Comparison of ENCODE assay signal across 17 cellular contexts in genomic region chr1:211236633-211237321, GRCh38. TPM values are rescaled to one million over a fixed set of nuclear protein-coding genes. Genes with fewer than 3 reads are reported as not detected.
DNase-seq lines count a peak whose midpoint lies in the region; ATAC-seq, FAIRE-seq and TF ChIP-seq lines count a peak whose summit lies in the region.
"Had no signal": no experiment of that assay in that cellular context is flagged by ENCODE, and none has a peak within 500 bp of the region (broad histone marks: within the 10 kb centered on the region; RNA-seq: fewer than 3 reads in every experiment).

No MANE protein-coding gene starts in this region.

- TF ChIP-seq CTCF in astrocyte of the cerebellum (IDR thresholded peaks at IDR 0.05; ENCODE audit: low read depth, low read length, missing control alignments) (no peak), left lung (IDR thresholded peaks at IDR 0.05) (no peak), pancreas (IDR thresholded peaks at IDR 0.05) (no peak), natural killer cell (IDR thresholded peaks at IDR 0.05) (no peak)

- WGBS in pancreas, 2 donors, result 93 to 94% methylated on average over 6 of the region's 6 CpGs

- FAIRE-seq in HTR-8/SVneo (lab: Jason Lieb, UNC), result peak; percentile 44
- FAIRE-seq in pancreas (lab: Jason Lieb, UNC), result no peak

- H3K4me3 Mint-ChIP-seq in natural killer cell, result no peak overlapping the region
- H3K4me3 Mint-ChIP-seq: activated CD4-positive, alpha-beta T cell treated with anti-CD3 and anti-CD28 coated beads, Interleukin-2, amount 10 ng/mL, durations not matched to agents 24 days and 14 days had no signal

- intact Hi-C loops in left lung (cut with DNase I) (no loop called here), pancreas (cut with DNase I) (no loop called here), natural killer cell (cut with micrococcal nuclease) (no loop called here)

- in situ Hi-C loops in astrocyte of the cerebellum (cut with HindIII; ENCODE audit: low sequenced_read_pairs), result no loop called here

- no peaks in the 10 kb centered on the region for H3K4me1 Mint-ChIP-seq in natural killer cell
- H3K4me1 Mint-ChIP-seq: activated CD4-positive, alpha-beta T cell treated with anti-CD3 and anti-CD28 coated beads, Interleukin-2, amount 10 ng/mL, durations not matched to agents 24 days and 14 days had no signal

- no peaks in the 10 kb centered on the region for H3K9me3 ChIP-seq in left lung
- no peaks in the 10 kb centered on the region for H3K9me3 ChIP-seq in pancreas

- peak; percentile 56 for ATAC-seq in left lung
- ATAC-seq in pancreas, result no peak
- no peak for ATAC-seq in natural killer cell
- ATAC-seq: left ventricle myocardium superior, right cardiac atrium, Right ventricle myocardium inferior had no signal

- no peaks in the 10 kb centered on the region for H3K36me3 Mint-ChIP-seq in natural killer cell

- H3K27ac ChIP-seq in left lung, result no peak overlapping the region
- H3K27ac ChIP-seq in pancreas, result no peak overlapping the region

- no peaks in the 10 kb centered on the region for H3K27me3 ChIP-seq in left lung
- no peaks in the 10 kb centered on the region for H3K27me3 ChIP-seq in pancreas

- H3K36me3 ChIP-seq in left lung (no peaks in the 10 kb centered on the region), pancreas (no peaks in the 10 kb centered on the region)

- H3K27me3 Mint-ChIP-seq in natural killer cell (ENCODE audit: low read depth in 2 of 2), result peaks cover 0 to 4% of the 10 kb centered on the region in 2 donors

- H3K4me3 ChIP-seq in astrocyte of the cerebellum (ENCODE audit: low read depth, low read length) (no peak overlapping the region), left lung (no peak overlapping the region), pancreas (no peak overlapping the region)

- H3K4me1 ChIP-seq in left lung (no peaks in the 10 kb centered on the region), pancreas (no peaks in the 10 kb centered on the region)

- no peaks in the 10 kb centered on the region for H3K9me3 Mint-ChIP-seq in natural killer cell
- H3K9me3 Mint-ChIP-seq: activated CD4-positive, alpha-beta T cell treated with anti-CD3 and anti-CD28 coated beads, Interleukin-2, amount 10 ng/mL, durations not matched to agents 24 days and 14 days had no signal

- no peak overlapping the region for H3K27ac Mint-ChIP-seq in natural killer cell
- H3K27ac Mint-ChIP-seq: activated CD4-positive, alpha-beta T cell treated with anti-CD3 and anti-CD28 coated beads, Interleukin-2, amount 10 ng/mL, durations not matched to agents 24 days and 14 days had no signal

- DNase-seq in DMS53 treated with DMSO at 0.1 percent for 48 hours (lab: John Stamatoyannopoulos, UW; ENCODE audit: unreplicated experiment) (peak; percentile 53), HTR-8/SVneo (ENCODE audit: insufficient read length, low spot score) (peak; percentile 41), astrocyte of the cerebellum (ENCODE audit: low read depth) (peak; percentile 22), left lung (no peak), T1000 (lab: John Stamatoyannopoulos, UW) (no peak), pancreas (no peak), NCI-H446 (lab: John Stamatoyannopoulos, UW) (no peak), natural killer cell (no peak)
- DNase-seq: activated CD4-positive, alpha-beta T cell treated with anti-CD3 and anti-CD28 coated beads, Interleukin-2, amount 10 ng/mL, durations not matched to agents 24 days and 14 days; central memory CD4-positive, alpha-beta T cell; COR-L47; left ventricle myocardium superior; NCI-H1436 treated with DMSO at 0.1 percent for 48 hours; NCI-H524 treated with DMSO at 0.1 percent for 48 hours; right cardiac atrium; SW 1271 had no signal

RNA-seq across cellular contexts. Expression of gene RCOR3, which starts 22.4 kb away (rescaled TPM):
- total RNA-seq in left lung (10 to 100 TPM; 44.5 to 46.6 TPM), pancreas (10 to 100 TPM; 19.0 to 34.6 (median 25.5) TPM), natural killer cell (10 to 100 TPM; 70.9 to 99.2 (median 78.6) TPM)
- 10 to 100 TPM; 23.1 to 28.8 TPM for polyA plus RNA-seq in pancreas

Comparison
In these comparisons a context has a peak if more than half of its experiments do, and no peak if none do; other contexts are left out.
1. DNase-seq: peak in DMS53 treated with DMSO at 0.1 percent for 48 hours (single experiment), HTR-8/SVneo (single experiment) and astrocyte of the cerebellum (single experiment); none in left lung (0 of 2), T1000 (single experiment), pancreas (0 of 6), NCI-H446 (0 of 2) and natural killer cell (single experiment).